Comparison of ENCODE assay signal across 25 cellular contexts in genomic region chr20:62949153-62949821, GRCh38. TPM values are rescaled to one million over a fixed set of nuclear protein-coding genes. Genes with fewer than 3 reads are reported as not detected.
DNase-seq lines count a peak whose midpoint lies in the region; ATAC-seq, FAIRE-seq and TF ChIP-seq lines count a peak whose summit lies in the region.
"Had no signal": no experiment of that assay in that cellular context is flagged by ENCODE, and none has a peak within 500 bp of the region (broad histone marks: within the 10 kb centered on the region; RNA-seq: fewer than 3 reads in every experiment).

No MANE protein-coding gene starts in this region.

- H3K23ac ChIP-seq in H1 (ENCODE audit: insufficient read length): no peak overlapping the region

- no peak overlapping the region for H2BK5ac ChIP-seq in H1 (ENCODE audit: low read depth, low read length)

- no TSS peak for BruUV-seq in Caco-2 (replicated peaks; lab: Mats Ljungman, UMichigan)
- no TSS peak for BruUV-seq in OCI-LY7 (replicated peaks; lab: Mats Ljungman, UMichigan)

- no peaks in the 10 kb centered on the region for H3K79me2 ChIP-seq in OCI-LY7 (ENCODE audit: insufficient read depth, low read depth, low read length)
- peaks cover 0 to 37% of the 10 kb centered on the region in 2 experiments; a peak in 2 of 4 replicates for H3K79me2 ChIP-seq in H1 (ENCODE audit: control insufficient read depth in 1 of 2, insufficient read depth in 2 of 2, low read length in 2 of 2)

- no peak for DNase-seq in CD4-positive, alpha-beta T cell
- DNase-seq in Caco-2: peak in 1 of 2 experiments; percentile 27
- peak; percentile 8 for DNase-seq in OCI-LY7 (ENCODE audit: low spot score)
- DNase-seq in H1 (ENCODE audit: low read depth in 1 of 2, low spot score in 2 of 2): no peak
- no peak for DNase-seq in activated CD4-positive, alpha-beta T cell treated with anti-CD3 and anti-CD28 coated beads, Interleukin-2, amount 50 U/mL, for 4 hours
- no peak for DNase-seq in BE2C
- no peak for DNase-seq in stimulated activated naive B cell treated with anti-CD40 and anti-IgM and Interleukin-4, amounts not matched to agents 10 μg/mL and 1 μg/mL and 100 μg/mL, for 72 hours
- DNase-seq: AML-193, C1 segment of cervical spinal cord, DMS153, GM23248, HCEC 1CT, NCI-H1105, NCI-H1436 treated with DMSO at 0.1 percent for 48 hours, NCI-H187 treated with DMSO at 0.1 percent for 48 hours, NCI-H446, NCI-H524 treated with DMSO at 0.1 percent for 48 hours, NCI-H774, PC-9 had no signal

- H4K20me1 ChIP-seq in OCI-LY7 (ENCODE audit: insufficient read depth, low read length): no peaks in the 10 kb centered on the region
- peaks cover 5 to 19% of the 10 kb centered on the region in 2 experiments for H4K20me1 ChIP-seq in H1 (replicated peaks in 1 of 2; ENCODE audit: control insufficient read depth in 1 of 2, insufficient read depth in 2 of 2, low read length in 2 of 2)

- H3K4me3 ChIP-seq in Caco-2 (ENCODE audit: low read depth, low read length) (no peak overlapping the region), OCI-LY7 (ENCODE audit: low read depth, low read length, poor library complexity, severe bottlenecking) (no peak overlapping the region), H1 (ENCODE audit: extremely low read depth in 1 of 4, insufficient read depth in 2 of 4, low read depth in 3 of 4, low read length in 4 of 4) (no peak overlapping the region), BE2C (ENCODE audit: low read depth, low read length) (no peak overlapping the region)
- H3K4me3 ChIP-seq: A549, GM23248, PC-9, SJSA1 had no signal

- TF ChIP-seq POLR2A in H1 (IDR thresholded peaks at IDR 0.05; ENCODE audit: control extremely low read depth in 1 of 2, low read depth in 2 of 2, low read length in 2 of 2) (no peak), GM18505 (IDR thresholded peaks at IDR 0.05; ENCODE audit: borderline replicate concordance, extremely low read depth, insufficient read depth, insufficient read length) (no peak)

- CTCF ChIA-PET in CD4-positive, alpha-beta T cell (lab: Charles Lee): interaction anchor here (1.2 kb wide), 1 partner anchor 23 kb away, joined by 4 read pairs; no protein-coding TSS in a partner anchor
- CTCF ChIA-PET in Caco-2 (lab: Charles Lee) (interaction anchor here (1.2 kb wide), 1 partner anchor 23 kb away, joined by 3 read pairs; no protein-coding TSS in a partner anchor), OCI-LY7 (lab: Charles Lee; ENCODE audit: unreplicated experiment) (no interaction called here), H1 (lab: Charles Lee; ENCODE audit: partially characterized antibody) (interaction anchor here (0.6 to 7.0 kb wide), 14 partner anchors 10 to 494 kb away, joined by 3 to 50 read pairs (median 4); no protein-coding TSS in a partner anchor)

- H3K79me1 ChIP-seq in H1 (ENCODE audit: low read depth, low read length): peaks cover 10% of the 10 kb centered on the region; the same call in 1 of the 2 replicates

- intact Hi-C loops in CD4-positive, alpha-beta T cell (cut with DNase I, micrococcal nuclease): no loop called here
- intact Hi-C loops in Caco-2 (cut with micrococcal nuclease; ENCODE audit: unreplicated experiment) (no loop called here), OCI-LY7 (cut with micrococcal nuclease; ENCODE audit: unreplicated experiment) (no loop called here)

- POLR2A ChIA-PET in CD4-positive, alpha-beta T cell (lab: Charles Lee): interaction anchor here (1.4 kb wide), 1 partner anchor 12 kb away, joined by 6 read pairs; the partner anchor contains the start of gene GID8
- POLR2A ChIA-PET in Caco-2 (lab: Charles Lee) (interaction anchor here (1.2 kb wide), 1 partner anchor 12 kb away, joined by 9 read pairs; the partner anchor contains the start of gene GID8), OCI-LY7 (lab: Charles Lee) (interaction anchor here (0.5 to 0.7 kb wide), 2 partner anchors 37 to 341 kb away, joined by 3 to 5 read pairs; no protein-coding TSS in a partner anchor), H1 (lab: Charles Lee; ENCODE audit: partially characterized antibody) (interaction anchor here (0.7 to 19.4 kb wide), 5 partner anchors 12 to 48 kb away, joined by 3 to 363 read pairs (median 14); partner anchors contain the start of genes DIDO1 and GID8)

- H2AK5ac ChIP-seq in H1 (ENCODE audit: low read depth, low read length): no peak overlapping the region

- H3K27me3 Mint-ChIP-seq in CD4-positive, alpha-beta T cell: no peaks in the 10 kb centered on the region
- H3K27me3 Mint-ChIP-seq in Caco-2 (ENCODE audit: insufficient read depth, unreplicated experiment): no peaks in the 10 kb centered on the region
- no peaks in the 10 kb centered on the region for H3K27me3 Mint-ChIP-seq in stimulated activated naive B cell treated with anti-CD40 and anti-IgM and Interleukin-4, amounts not matched to agents 10 μg/mL and 1 μg/mL and 100 μg/mL, for 72 hours
- H3K27me3 Mint-ChIP-seq: IgD-negative memory B cell had no signal

- H3K14ac ChIP-seq in H1 (ENCODE audit: insufficient read length): no peak overlapping the region

- no peak overlapping the region for H4K5ac ChIP-seq in H1 (ENCODE audit: insufficient read length, low read depth, low read length)

- no peak overlapping the region for H2BK120ac ChIP-seq in H1 (replicated peaks; ENCODE audit: low read depth, low read length)

- H3K4me1 ChIP-seq in Caco-2: peaks cover 25% of the 10 kb centered on the region
- H3K4me1 ChIP-seq in OCI-LY7 (ENCODE audit: insufficient read depth, low read length, poor library complexity, severe bottlenecking): peaks cover 16% of the 10 kb centered on the region
- H3K4me1 ChIP-seq in H1 (replicated peaks in 1 of 4; ENCODE audit: control insufficient read depth in 3 of 4, insufficient read depth in 4 of 4, low read length in 3 of 4): peaks cover 2 to 18% (median 11%) of the 10 kb centered on the region in 4 experiments
- peaks cover 19% of the 10 kb centered on the region for H3K4me1 ChIP-seq in BE2C
- H3K4me1 ChIP-seq: A549 had no signal

- peak overlapping the region; percentile 10 for H4K91ac ChIP-seq in H1 (replicated peaks; ENCODE audit: insufficient read length, low read length)

- no peak overlapping the region for H3K18ac ChIP-seq in H1 (ENCODE audit: extremely low read depth, low read length)

- FAIRE-seq in H1 (lab: Jason Lieb, UNC): no peak
- FAIRE-seq: A549 had no signal

- H3K9me3 Mint-ChIP-seq in CD4-positive, alpha-beta T cell: no peaks in the 10 kb centered on the region
- H3K9me3 Mint-ChIP-seq in Caco-2 (ENCODE audit: unreplicated experiment): peaks cover 14% of the 10 kb centered on the region
- peaks cover 0 to 3% of the 10 kb centered on the region in 2 donors for H3K9me3 Mint-ChIP-seq in stimulated activated naive B cell treated with anti-CD40 and anti-IgM and Interleukin-4, amounts not matched to agents 10 μg/mL and 1 μg/mL and 100 μg/mL, for 72 hours
- H3K9me3 Mint-ChIP-seq: IgD-negative memory B cell had no signal

- no peak for TF ChIP-seq CTCF in CD4-positive, alpha-beta T cell (IDR thresholded peaks at IDR 0.05)
- TF ChIP-seq CTCF in Caco-2 (IDR thresholded peaks at IDR 0.05; ENCODE audit: insufficient read depth in 1 of 2, low read depth in 1 of 2, low read length in 1 of 2, severe bottlenecking in 1 of 2, unreplicated experiment in 1 of 2) (no peak), OCI-LY7 (conservative IDR thresholded peaks at IDR 0.05; ENCODE audit: low read length) (no peak), H1 (IDR thresholded peaks at IDR 0.05; ENCODE audit: control extremely low read depth in 1 of 3, insufficient read depth in 1 of 3, low read depth in 1 of 3, low read length in 3 of 3) (no peak), BE2C (IDR thresholded peaks at IDR 0.05; ENCODE audit: low read depth, low read length) (no peak)

- no peak overlapping the region for H2BK20ac ChIP-seq in H1 (ENCODE audit: low read length)

- H3K27me3 ChIP-seq in CD4-positive, alpha-beta T cell (ENCODE audit: control insufficient read depth, insufficient read depth, low read length): no peaks in the 10 kb centered on the region
- H3K27me3 ChIP-seq in Caco-2 (replicated peaks; ENCODE audit: control insufficient read depth, insufficient read depth, low read length): no peaks in the 10 kb centered on the region
- no peaks in the 10 kb centered on the region for H3K27me3 ChIP-seq in H1 (replicated peaks in 1 of 4; ENCODE audit: control insufficient read depth in 3 of 4, extremely low read depth in 1 of 4, insufficient read depth in 3 of 4, low read length in 3 of 4)
- no peaks in the 10 kb centered on the region for H3K27me3 ChIP-seq in BE2C
- H3K27me3 ChIP-seq: SJSA1 had no signal

- no peak overlapping the region for H4K8ac ChIP-seq in H1 (ENCODE audit: extremely low read depth, insufficient read depth, low read length)

- peak overlapping the region; percentile 34 for H3K4me3 Mint-ChIP-seq in CD4-positive, alpha-beta T cell
- H3K4me3 Mint-ChIP-seq in Caco-2 (ENCODE audit: unreplicated experiment): no peak overlapping the region
- no peak overlapping the region for H3K4me3 Mint-ChIP-seq in stimulated activated naive B cell treated with anti-CD40 and anti-IgM and Interleukin-4, amounts not matched to agents 10 μg/mL and 1 μg/mL and 100 μg/mL, for 72 hours

- no peak for ATAC-seq in CD4-positive, alpha-beta T cell (ENCODE audit: poor library complexity)
- no peak for ATAC-seq in GM18505 (IDR thresholded peaks at IDR 0.05; ENCODE audit: unreplicated experiment)
- ATAC-seq in stimulated activated naive B cell treated with anti-CD40 and anti-IgM and Interleukin-4, amounts not matched to agents 10 μg/mL and 1 μg/mL and 100 μg/mL, for 72 hours (replicated peaks): no peak
- ATAC-seq: A549, Right ventricle myocardium inferior had no signal

- H3K4me2 ChIP-seq in OCI-LY7 (ENCODE audit: low read length) (no peak overlapping the region), H1 (ENCODE audit: insufficient read depth in 1 of 2, low read depth in 2 of 2, low read length in 2 of 2) (no peak overlapping the region)
- H3K4me2 ChIP-seq: A549, PC-9 had no signal

- no peak overlapping the region for H3K9ac ChIP-seq in H1 (replicated peaks in 1 of 4; ENCODE audit: extremely low read depth in 1 of 4, low read depth in 3 of 4, low read length in 3 of 4)
- H3K9ac ChIP-seq: GM23248 had no signal

- H2AFZ ChIP-seq in OCI-LY7 (ENCODE audit: low read length): no peak overlapping the region
- no peak overlapping the region for H2AFZ ChIP-seq in H1 (ENCODE audit: low read length)
- H2AFZ ChIP-seq: GM23248, PC-9 had no signal

- H3K27ac Mint-ChIP-seq in CD4-positive, alpha-beta T cell: no peak overlapping the region
- peak overlapping the region; percentile 50 for H3K27ac Mint-ChIP-seq in Caco-2 (ENCODE audit: unreplicated experiment)
- no peak overlapping the region for H3K27ac Mint-ChIP-seq in stimulated activated naive B cell treated with anti-CD40 and anti-IgM and Interleukin-4, amounts not matched to agents 10 μg/mL and 1 μg/mL and 100 μg/mL, for 72 hours

- no peaks in the 10 kb centered on the region for H3K9me2 ChIP-seq in OCI-LY7 (ENCODE audit: insufficient read depth, low read length)

- H3K4ac ChIP-seq in H1 (replicated peaks; ENCODE audit: insufficient read length, low read depth, low read length): no peak overlapping the region

- WGBS in H1 (ENCODE audit: extremely low coverage in 1 of 2, insufficient coverage in 1 of 2, insufficient read length in 1 of 2, insufficient replicate concordance in 2 of 2, low coverage in 1 of 2, low lambda C conversion rate in 2 of 2, missing lambda C conversion rate in 1 of 2), 2 experiments: 92% methylated on average over 6 of the region's 6 CpGs; no CpG with 5 or more reads in 1 of the 2 experiments

- no peak overlapping the region for H3K56ac ChIP-seq in H1 (replicated peaks; ENCODE audit: insufficient read length, low read depth, low read length)

- no peak for TF ChIP-seq RAD21 in H1 (IDR thresholded peaks at IDR 0.05 in 1 of 2, conservative IDR thresholded peaks at IDR 0.05 in 1 of 2; ENCODE audit: low read depth in 2 of 2, low read length in 2 of 2)

- H2BK12ac ChIP-seq in H1 (ENCODE audit: low read depth, low read length): no peak overlapping the region

- peaks cover 29% of the 10 kb centered on the region for H3K4me1 Mint-ChIP-seq in CD4-positive, alpha-beta T cell (ENCODE audit: low read depth)
- H3K4me1 Mint-ChIP-seq in Caco-2 (ENCODE audit: low read depth, unreplicated experiment): peaks cover 14% of the 10 kb centered on the region
- H3K4me1 Mint-ChIP-seq in stimulated activated naive B cell treated with anti-CD40 and anti-IgM and Interleukin-4, amounts not matched to agents 10 μg/mL and 1 μg/mL and 100 μg/mL, for 72 hours: peaks cover 20 to 37% of the 10 kb centered on the region in 2 donors

- no peak overlapping the region for H3K27ac ChIP-seq in CD4-positive, alpha-beta T cell (ENCODE audit: low read depth, low read length)
- H3K27ac ChIP-seq in OCI-LY7 (ENCODE audit: low read depth, low read length, poor library complexity, severe bottlenecking) (no peak overlapping the region), H1 (ENCODE audit: low read depth, low read length) (no peak overlapping the region)
- H3K27ac ChIP-seq: A549, GM23248, PC-9, SJSA1 had no signal

- H2BK15ac ChIP-seq in H1 (ENCODE audit: low read length): no peak overlapping the region

- H3K36me3 ChIP-seq in Caco-2 (ENCODE audit: control insufficient read depth, insufficient read depth, low read length) (peaks cover 25% of the 10 kb centered on the region), OCI-LY7 (ENCODE audit: insufficient read depth, low read length) (peaks cover 64% of the 10 kb centered on the region), H1 (ENCODE audit: control insufficient read depth in 2 of 4, insufficient read depth in 4 of 4, low read length in 3 of 4) (peaks cover 16 to 53% (median 34%) of the 10 kb centered on the region in 4 experiments), BE2C (peaks cover 56% of the 10 kb centered on the region)

- no peaks in the 10 kb centered on the region for H3K9me3 ChIP-seq in CD4-positive, alpha-beta T cell (ENCODE audit: control insufficient read depth, low read length)
- no peaks in the 10 kb centered on the region for H3K9me3 ChIP-seq in Caco-2
- H3K9me3 ChIP-seq in OCI-LY7 (ENCODE audit: low read length): peaks cover 10% of the 10 kb centered on the region
- no peaks in the 10 kb centered on the region for H3K9me3 ChIP-seq in H1 (ENCODE audit: insufficient read depth in 2 of 2, low read depth in 1 of 2, low read length in 1 of 2)
- no peaks in the 10 kb centered on the region for H3K9me3 ChIP-seq in BE2C

- no peak for TF ChIP-seq EP300 in H1 (IDR thresholded peaks at IDR 0.05; ENCODE audit: borderline replicate concordance in 1 of 2, low read depth in 2 of 2, low read length in 2 of 2)

- H3K23me2 ChIP-seq in H1 (ENCODE audit: low read depth, low read length): peaks cover 11% of the 10 kb centered on the region; the same call in 1 of the 2 replicates

- peaks cover 62% of the 10 kb centered on the region for H3K36me3 Mint-ChIP-seq in CD4-positive, alpha-beta T cell (ENCODE audit: low read depth)
- peaks cover 93% of the 10 kb centered on the region for H3K36me3 Mint-ChIP-seq in Caco-2 (ENCODE audit: insufficient read depth, unreplicated experiment)
- H3K36me3 Mint-ChIP-seq in stimulated activated naive B cell treated with anti-CD40 and anti-IgM and Interleukin-4, amounts not matched to agents 10 μg/mL and 1 μg/mL and 100 μg/mL, for 72 hours: peaks cover 32 to 60% of the 10 kb centered on the region in 2 donors

RNA-seq across cellular contexts. Expression of gene SLC17A9, which starts 3.2 kb away (rescaled TPM):
- 1 to 10 TPM; 3.5 to 5.5 TPM for total RNA-seq in CD4-positive, alpha-beta T cell
- 64.7 and 77.4 TPM in 2 replicates for total RNA-seq in Caco-2 (2022)
- total RNA-seq in OCI-LY7 (2014; rRNA removed; shearing (Covaris generic)): 1.7 and 2.0 TPM in 2 replicates
- total RNA-seq in OCI-LY7 (2022): 8.1 and 13.2 TPM in 2 replicates
- 31.1 and 35.2 TPM in 2 replicates for total RNA-seq in H1 (2021; fragmentation: NEBNext Ultra II Directional; extraction: Animal tissue kit (Norgen Biotek cat#: 25700))
- polyA plus RNA-seq in H1 (2011; rRNA removed): 23.5 and 39.6 TPM in 2 replicates
- polyA plus RNA-seq in H1 (2011; cell fraction: cytosol; rRNA removed): 26.0 TPM
- 178 TPM for polyA plus RNA-seq in H1 (2011; cell fraction: nucleus; rRNA removed)
- polyA plus RNA-seq in H1 (2012, experiment 1 of 2): 15.9 to 29.2 TPM (median 25.3 TPM) in 4 replicates
- polyA plus RNA-seq in H1 (2012, experiment 2 of 2): 17.4 TPM
- 44.3 TPM for polyA plus RNA-seq in H1 (2013, experiment 1 of 2)
- polyA plus RNA-seq in H1 (2013, experiment 2 of 2): 44.7 TPM
- polyA minus RNA-seq in H1 (2011; rRNA and poly(A)+ RNA removed): 6.0 and 6.5 TPM in 2 replicates
- 10.4 TPM for polyA minus RNA-seq in H1 (2011; cell fraction: cytosol; rRNA and poly(A)+ RNA removed)
- polyA minus RNA-seq in H1 (2011; cell fraction: nucleus; rRNA and poly(A)+ RNA removed): 14.7 TPM
- polyA plus RNA-seq in BE2C (2012; ENCODE audit: insufficient read depth, insufficient read length, low read depth): 10.3 TPM
- total RNA-seq: SJSA1 had no signal

RNA-seq across cellular contexts. Expression of gene GID8, which starts 11.3 kb away (rescaled TPM):
- 10 to 100 TPM; 39.6 to 46.1 TPM for total RNA-seq in CD4-positive, alpha-beta T cell
- total RNA-seq in Caco-2 (2022): 129 and 133 TPM in 2 replicates
- 28.7 and 29.2 TPM in 2 replicates for total RNA-seq in OCI-LY7 (2014; rRNA removed; shearing (Covaris generic))
- total RNA-seq in OCI-LY7 (2022): 46.1 and 47.7 TPM in 2 replicates
- 72.9 and 73.1 TPM in 2 replicates for total RNA-seq in H1 (2021; fragmentation: NEBNext Ultra II Directional; extraction: Animal tissue kit (Norgen Biotek cat#: 25700))
- polyA plus RNA-seq in H1 (2011; rRNA removed): 39.7 and 40.7 TPM in 2 replicates
- 44.1 TPM for polyA plus RNA-seq in H1 (2011; cell fraction: cytosol; rRNA removed)
- 33.3 TPM for polyA plus RNA-seq in H1 (2011; cell fraction: nucleus; rRNA removed)
- 43.9 to 48.5 TPM (median 46.8 TPM) in 4 replicates for polyA plus RNA-seq in H1 (2012, experiment 1 of 2)
- polyA plus RNA-seq in H1 (2012, experiment 2 of 2): 28.5 TPM
- polyA plus RNA-seq in H1 (2013, experiment 1 of 2): 46.0 TPM
- polyA plus RNA-seq in H1 (2013, experiment 2 of 2): 45.2 TPM
- polyA minus RNA-seq in H1 (2011; rRNA and poly(A)+ RNA removed): 51.3 and 52.9 TPM in 2 replicates
- 29.9 TPM for polyA minus RNA-seq in H1 (2011; cell fraction: cytosol; rRNA and poly(A)+ RNA removed)
- 23.9 TPM for polyA minus RNA-seq in H1 (2011; cell fraction: nucleus; rRNA and poly(A)+ RNA removed)
- 85.9 TPM for polyA plus RNA-seq in BE2C (2012; ENCODE audit: insufficient read depth, insufficient read length, low read depth)

RNA-seq across cellular contexts. Expression of gene DIDO1, which starts 23.0 kb away (rescaled TPM):
- 10 to 100 TPM; 51.9 to 54.3 TPM for total RNA-seq in CD4-positive, alpha-beta T cell
- total RNA-seq in Caco-2 (2022) (120 and 122 TPM in 2 replicates), OCI-LY7 (2022) (70.6 and 79.0 TPM in 2 replicates)
- 65.1 and 69.2 TPM in 2 replicates for total RNA-seq in OCI-LY7 (2014; rRNA removed; shearing (Covaris generic))
- 82.8 and 83.2 TPM in 2 replicates for total RNA-seq in H1 (2021; fragmentation: NEBNext Ultra II Directional; extraction: Animal tissue kit (Norgen Biotek cat#: 25700))
- polyA plus RNA-seq in H1 (2011; rRNA removed): 53.6 and 58.8 TPM in 2 replicates
- polyA plus RNA-seq in H1 (2011; cell fraction: cytosol; rRNA removed): 66.3 TPM
- 116 TPM for polyA plus RNA-seq in H1 (2011; cell fraction: nucleus; rRNA removed)
- 47.3 to 53.1 TPM (median 49.3 TPM) in 4 replicates for polyA plus RNA-seq in H1 (2012, experiment 1 of 2)
- polyA plus RNA-seq in H1 (2012, experiment 2 of 2): 13.9 TPM
- 63.3 TPM for polyA plus RNA-seq in H1 (2013, experiment 1 of 2)
- polyA plus RNA-seq in H1 (2013, experiment 2 of 2): 61.2 TPM
- polyA minus RNA-seq in H1 (2011; rRNA and poly(A)+ RNA removed): 46.3 and 51.4 TPM in 2 replicates
- 31.8 TPM for polyA minus RNA-seq in H1 (2011; cell fraction: cytosol; rRNA and poly(A)+ RNA removed)
- polyA minus RNA-seq in H1 (2011; cell fraction: nucleus; rRNA and poly(A)+ RNA removed): 65.1 TPM
- polyA plus RNA-seq in BE2C (2012; ENCODE audit: insufficient read depth, insufficient read length, low read depth): 78.2 TPM

RNA-seq across cellular contexts. Expression of gene BHLHE23, which starts 57.5 kb away (rescaled TPM):
- total RNA-seq in CD4-positive, alpha-beta T cell: not detected
- total RNA-seq in Caco-2 (2022) (0.49 and 0.95 TPM in 2 replicates), OCI-LY7 (2022) (not detected in 2 replicates)
- not detected in 2 replicates for total RNA-seq in OCI-LY7 (2014; rRNA removed; shearing (Covaris generic))
- 0.38 and 0.47 TPM in 2 replicates for total RNA-seq in H1 (2021; fragmentation: NEBNext Ultra II Directional; extraction: Animal tissue kit (Norgen Biotek cat#: 25700))
- polyA plus RNA-seq in H1 (2011; rRNA removed): 0.36 TPM in 1 of 2 replicates, not detected in the other
- 0.14 TPM for polyA plus RNA-seq in H1 (2011; cell fraction: cytosol; rRNA removed)
- polyA plus RNA-seq in H1 (2011; cell fraction: nucleus; rRNA removed): 0.13 TPM
- not detected in 4 replicates for polyA plus RNA-seq in H1 (2012, experiment 1 of 2)
- not detected for polyA plus RNA-seq in H1 (2012, experiment 2 of 2)
- polyA plus RNA-seq in H1 (2013, experiment 1 of 2): 0.04 TPM
- 0.09 TPM for polyA plus RNA-seq in H1 (2013, experiment 2 of 2)
- polyA minus RNA-seq in H1 (2011; rRNA and poly(A)+ RNA removed): not detected in 2 replicates
- 1.0 TPM for polyA minus RNA-seq in H1 (2011; cell fraction: cytosol; rRNA and poly(A)+ RNA removed)
- polyA minus RNA-seq in H1 (2011; cell fraction: nucleus; rRNA and poly(A)+ RNA removed): 0.80 TPM
- polyA plus RNA-seq in BE2C (2012; ENCODE audit: insufficient read depth, insufficient read length, low read depth): not detected
- total RNA-seq: GM23248, PC-9, Right ventricle myocardium inferior, RPMI7951, SJSA1 had no signal
- polyA plus RNA-seq: A549, GM23248, IgD-negative memory B cell had no signal
